In the genomic region with DNA sequence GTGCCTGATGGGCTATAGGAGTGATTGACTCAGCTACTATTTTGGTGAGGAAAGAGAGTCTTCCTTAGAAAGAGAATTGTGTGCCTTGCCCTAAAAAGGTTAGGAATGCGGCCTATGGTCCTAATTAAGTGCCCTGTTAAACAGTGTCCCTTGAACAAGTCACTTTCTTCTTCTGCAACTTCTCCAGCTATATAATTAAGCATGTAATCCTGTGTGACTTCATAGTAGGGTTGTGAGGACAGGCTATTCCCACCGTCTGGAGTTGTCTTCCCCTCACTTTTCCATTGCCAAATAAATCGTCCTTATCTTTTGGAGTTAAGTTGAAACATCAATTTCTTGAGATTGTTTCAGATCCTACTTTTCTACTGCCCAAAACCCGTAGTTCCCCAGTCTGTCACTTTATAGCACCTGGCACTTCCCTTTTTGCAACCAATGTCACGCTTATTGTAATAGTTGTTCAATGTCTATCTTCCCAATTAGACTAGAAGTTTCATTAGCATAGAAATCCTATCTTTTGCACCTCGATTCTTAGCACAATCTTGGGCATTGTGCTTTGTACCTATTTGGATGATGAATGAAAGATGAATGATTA, we compare ENCODE assay signal across 1 cellular context.
A peak's percentile ranks its signal among the peaks of the same experiment; 100 is the strongest.
TF ChIP-seq lines count a peak whose summit lies in the region.

No MANE protein-coding gene starts in this region.

TF ChIP-seq in GM12878, 131 proteins besides CTCF, POLR2A, EP300 and RAD21 (continued from another document):
- peak; percentile 53 to 57; a peak in 2 of 4 replicates for TF ChIP-seq IKZF2 (IDR thresholded peaks at IDR 0.05)
- peak; percentile 27; the same call in 1 of the 2 replicates for TF ChIP-seq IKZF1 (conservative IDR thresholded peaks at IDR 0.05)
- TF ChIP-seq MXI1 (IDR thresholded peaks at IDR 0.05; ENCODE audit: low read depth, low read length) = 0 out of 2 replicates have a peak, but pooled peaks have one; percentile 14
- TF ChIP-seq ZNF622 (IDR thresholded peaks at IDR 0.05) = no peak
- peak; percentile 94 for TF ChIP-seq SPI1 (IDR thresholded peaks at IDR 0.05; ENCODE audit: borderline replicate concordance, insufficient read depth, low read depth, low read length)
- TF ChIP-seq BHLHE40 (IDR thresholded peaks at IDR 0.05; ENCODE audit: borderline replicate concordance in 1 of 2, low read depth in 2 of 2, low read length in 1 of 2) = peak; percentile 20 to 37; a peak in 1 of 4 replicates
- no peak for TF ChIP-seq YY1 (IDR thresholded peaks at IDR 0.05; ENCODE audit: low read depth, low read length)
- TF ChIP-seq, protein P1, sequence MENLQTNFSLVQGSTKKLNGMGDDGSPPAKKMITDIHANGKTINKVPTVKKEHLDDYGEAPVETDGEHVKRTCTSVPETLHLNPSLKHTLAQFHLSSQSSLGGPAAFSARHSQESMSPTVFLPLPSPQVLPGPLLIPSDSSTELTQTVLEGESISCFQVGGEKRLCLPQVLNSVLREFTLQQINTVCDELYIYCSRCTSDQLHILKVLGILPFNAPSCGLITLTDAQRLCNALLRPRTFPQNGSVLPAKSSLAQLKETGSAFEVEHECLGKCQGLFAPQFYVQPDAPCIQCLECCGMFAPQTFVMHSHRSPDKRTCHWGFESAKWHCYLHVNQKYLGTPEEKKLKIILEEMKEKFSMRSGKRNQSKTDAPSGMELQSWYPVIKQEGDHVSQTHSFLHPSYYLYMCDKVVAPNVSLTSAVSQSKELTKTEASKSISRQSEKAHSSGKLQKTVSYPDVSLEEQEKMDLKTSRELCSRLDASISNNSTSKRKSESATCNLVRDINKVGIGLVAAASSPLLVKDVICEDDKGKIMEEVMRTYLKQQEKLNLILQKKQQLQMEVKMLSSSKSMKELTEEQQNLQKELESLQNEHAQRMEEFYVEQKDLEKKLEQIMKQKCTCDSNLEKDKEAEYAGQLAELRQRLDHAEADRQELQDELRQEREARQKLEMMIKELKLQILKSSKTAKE (IDR thresholded peaks at IDR 0.05; ENCODE audit: low read depth, poor library complexity, severe bottlenecking) = peak; percentile 33
- peak; percentile 16; the same call in 1 of the 2 replicates for TF ChIP-seq MTA2 (IDR thresholded peaks at IDR 0.05; ENCODE audit: low read depth)
- TF ChIP-seq, protein P2, sequence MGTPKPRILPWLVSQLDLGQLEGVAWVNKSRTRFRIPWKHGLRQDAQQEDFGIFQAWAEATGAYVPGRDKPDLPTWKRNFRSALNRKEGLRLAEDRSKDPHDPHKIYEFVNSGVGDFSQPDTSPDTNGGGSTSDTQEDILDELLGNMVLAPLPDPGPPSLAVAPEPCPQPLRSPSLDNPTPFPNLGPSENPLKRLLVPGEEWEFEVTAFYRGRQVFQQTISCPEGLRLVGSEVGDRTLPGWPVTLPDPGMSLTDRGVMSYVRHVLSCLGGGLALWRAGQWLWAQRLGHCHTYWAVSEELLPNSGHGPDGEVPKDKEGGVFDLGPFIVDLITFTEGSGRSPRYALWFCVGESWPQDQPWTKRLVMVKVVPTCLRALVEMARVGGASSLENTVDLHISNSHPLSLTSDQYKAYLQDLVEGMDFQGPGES (IDR thresholded peaks at IDR 0.05) = no peak
